In the genomic region with DNA sequence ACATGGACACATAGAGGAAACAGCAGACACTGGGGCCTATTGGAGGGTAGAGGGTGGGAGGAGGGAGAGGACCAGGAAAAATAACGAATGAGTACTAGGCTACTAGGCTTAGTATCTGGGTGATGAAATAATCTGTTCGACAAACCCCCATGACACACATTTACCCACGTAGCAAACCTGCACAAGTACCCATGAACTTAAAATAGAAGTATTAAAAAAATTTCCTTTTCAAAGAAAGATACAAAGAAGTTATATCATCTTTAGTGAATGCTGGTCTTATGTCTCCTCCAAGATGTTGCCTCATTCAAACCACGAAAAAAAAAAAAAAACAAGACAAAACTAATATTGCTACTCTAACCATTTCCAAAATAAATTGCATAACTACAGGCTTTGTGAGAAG, we compare ENCODE assay signal across 19 cellular contexts. TPM values are rescaled to one million over a fixed set of nuclear protein-coding genes. Genes with fewer than 3 reads are reported as not detected.
DNase-seq lines count a peak whose midpoint lies in the region; ATAC-seq and TF ChIP-seq lines count a peak whose summit lies in the region.
"Had no signal": no experiment of that assay in that cellular context is flagged by ENCODE, and none has a peak within 500 bp of the region (broad histone marks: within the 10 kb centered on the region; RNA-seq: fewer than 3 reads in every experiment).

No MANE protein-coding gene starts in this region.

- H3K4me2 ChIP-seq in GM23338, result no peak overlapping the region

- no peak for TF ChIP-seq POLR2A in ovary (IDR thresholded peaks at IDR 0.05)

- H3K27me3 Mint-ChIP-seq in GM23338 (ENCODE audit: insufficient read depth, low read depth, poor library complexity), result peaks cover 2% of the 10 kb centered on the region
- H3K27me3 Mint-ChIP-seq: activated naive CD8-positive, alpha-beta T cell had no signal

- in situ Hi-C loops in astrocyte of the cerebellum (cut with HindIII; ENCODE audit: low sequenced_read_pairs), result no loop called here

- H3K36me3 ChIP-seq in GM23338 (ENCODE audit: insufficient read depth) (peaks cover 11% of the 10 kb centered on the region; the same call in 1 of the 2 replicates), ovary (no peaks in the 10 kb centered on the region)
- H3K36me3 ChIP-seq: colonic mucosa had no signal

- H3K4me3 ChIP-seq in AG09309 (ENCODE audit: control insufficient read depth, low read depth, low read length), result no peak overlapping the region
- H3K4me3 ChIP-seq in GM23338, result no peak overlapping the region
- H3K4me3 ChIP-seq in astrocyte of the cerebellum (ENCODE audit: low read depth, low read length), result no peak overlapping the region
- H3K4me3 ChIP-seq in ovary, result no peak overlapping the region
- H3K4me3 ChIP-seq: colonic mucosa, lung, right lobe of liver had no signal

- H3K4me1 ChIP-seq in GM23338 (ENCODE audit: insufficient read depth) (no peaks in the 10 kb centered on the region; the same call in 1 of the 2 replicates), ovary (ENCODE audit: insufficient read depth) (peaks cover 4% of the 10 kb centered on the region)
- H3K4me1 ChIP-seq: colonic mucosa had no signal

- H3K9me2 ChIP-seq in GM23338 (ENCODE audit: insufficient read depth), result no peaks in the 10 kb centered on the region

- no peak overlapping the region; the same call in 2 of the 3 replicates for H3K4me3 Mint-ChIP-seq in GM23338
- H3K4me3 Mint-ChIP-seq: activated naive CD8-positive, alpha-beta T cell; stimulated activated effector memory CD8-positive, alpha-beta T cell treated with anti-CD3 and anti-CD28 coated beads, Interleukin-12 subunit alpha, Interleukin-12 subunit beta, amount 100 ng/mL, for 72 hours had no signal

- H3K27me3 ChIP-seq in GM23338 (ENCODE audit: insufficient read depth) (no peaks in the 10 kb centered on the region), ovary (no peaks in the 10 kb centered on the region)
- H3K27me3 ChIP-seq: colonic mucosa, right lobe of liver had no signal

- no peak overlapping the region for H2AFZ ChIP-seq in GM23338

- H3K27ac ChIP-seq in GM23338 (ENCODE audit: low read depth), result no peak overlapping the region
- no peak overlapping the region for H3K27ac ChIP-seq in ovary
- H3K27ac ChIP-seq: colonic mucosa, right lobe of liver had no signal

- intact Hi-C loops in ovary (cut with DNase I), result no loop called here

- 46 to 62% (median 58%) methylated on average over 4 of the region's 4 CpGs for WGBS in ovary, 3 donors

- H3K9me3 ChIP-seq in ovary, result no peaks in the 10 kb centered on the region
- H3K9me3 ChIP-seq: colonic mucosa, right lobe of liver had no signal

- DNase-seq in AG09309 (ENCODE audit: low read depth) (peak; percentile 53), GM23338 (ENCODE audit: low spot score) (no peak), astrocyte of the cerebellum (ENCODE audit: low read depth) (peak; percentile 15), foreskin melanocyte (peak; percentile 5), ovary (no peak), NCI-H2227 treated with DMSO at 0.1 percent for 48 hours (lab: John Stamatoyannopoulos, UW) (no peak), NAMALWA (ENCODE audit: low spot score) (no peak)
- DNase-seq: activated CD4-positive, alpha-beta T cell treated with anti-CD3 and anti-CD28 coated beads for 48 hours; activated T-cell treated with anti-CD3 and anti-CD28 coated beads for 4 hours; colonic mucosa; erythroblast; NK-92 treated with Interleukin-12 subunit alpha and Interleukin-12 subunit beta, amount 100 ng/mL, for 24 hours; right lobe of liver; T-helper 9 cell; trophoblast cell had no signal

- peaks cover 24% of the 10 kb centered on the region for H4K20me1 ChIP-seq in GM23338 (replicated peaks; ENCODE audit: insufficient read depth)

- peaks cover 14% of the 10 kb centered on the region for H3K36me3 Mint-ChIP-seq in GM23338 (ENCODE audit: low read depth)

- ATAC-seq in GM23338, result no peak
- ATAC-seq in GM21619 (IDR thresholded peaks at IDR 0.05; ENCODE audit: unreplicated experiment), result no peak
- ATAC-seq: right lobe of liver; stimulated activated effector memory CD8-positive, alpha-beta T cell treated with anti-CD3 and anti-CD28 coated beads, Interleukin-12 subunit alpha, Interleukin-12 subunit beta, amount 100 ng/mL, for 72 hours had no signal

- 0 out of 2 replicates have a peak overlapping the region, but pooled peaks have one; percentile 59 for H3K27ac Mint-ChIP-seq in GM23338
- H3K27ac Mint-ChIP-seq: activated naive CD8-positive, alpha-beta T cell; stimulated activated effector memory CD8-positive, alpha-beta T cell treated with anti-CD3 and anti-CD28 coated beads, Interleukin-12 subunit alpha, Interleukin-12 subunit beta, amount 100 ng/mL, for 72 hours had no signal

- H3K4me1 Mint-ChIP-seq in GM23338, result no peaks in the 10 kb centered on the region

- H3K9me3 Mint-ChIP-seq in GM23338, result no peaks in the 10 kb centered on the region
- H3K9me3 Mint-ChIP-seq: stimulated activated effector memory CD8-positive, alpha-beta T cell treated with anti-CD3 and anti-CD28 coated beads, Interleukin-12 subunit alpha, Interleukin-12 subunit beta, amount 100 ng/mL, for 72 hours had no signal

- no peak for TF ChIP-seq EP300 in ovary (IDR thresholded peaks at IDR 0.05)

- TF ChIP-seq CTCF in AG09309 (IDR thresholded peaks at IDR 0.05; ENCODE audit: control insufficient read depth, insufficient read depth, low read depth, low read length, missing control alignments), result no peak
- no peak for TF ChIP-seq CTCF in GM23338 (conservative IDR thresholded peaks at IDR 0.05; ENCODE audit: low read depth in 2 of 2)
- TF ChIP-seq CTCF in astrocyte of the cerebellum (IDR thresholded peaks at IDR 0.05; ENCODE audit: low read depth, low read length, missing control alignments), result no peak
- no peak for TF ChIP-seq CTCF in ovary (IDR thresholded peaks at IDR 0.05)

- no peaks in the 10 kb centered on the region for H3F3A ChIP-seq in GM23338 (replicated peaks; ENCODE audit: low read depth)

- H3K79me2 ChIP-seq in GM23338 (replicated peaks; ENCODE audit: insufficient read depth), result peaks cover 95% of the 10 kb centered on the region

TF ChIP-seq in GM23338, 12 proteins besides CTCF, POLR2A, EP300 and RAD21:
- TF ChIP-seq EZH2 (IDR thresholded peaks at IDR 0.05; ENCODE audit: low read depth, unreplicated experiment), result no peak

RNA-seq across cellular contexts. Expression of a gene that starts 31.7 kb away (rescaled TPM):
- 62.0 and 63.9 TPM in 2 replicates for total RNA-seq in GM23338 (2014; rRNA removed; shearing (Covaris generic))
- polyA plus RNA-seq in GM23338 (2016; fragmentation: Nextera tagmentation; extraction: Ambion mirVana), result 17.4 and 19.1 TPM in 2 replicates
- total RNA-seq in ovary, result 10 to 100 TPM; 13.7 to 28.4 (median 17.0) TPM
- polyA plus RNA-seq in ovary, result 10 to 100 TPM; 10.4 to 11.8 TPM

RNA-seq across cellular contexts. Expression of a gene that starts 32.2 kb away (rescaled TPM):
- 79.4 and 92.8 TPM in 2 replicates for total RNA-seq in GM23338 (2014; rRNA removed; shearing (Covaris generic))
- polyA plus RNA-seq in GM23338 (2016; fragmentation: Nextera tagmentation; extraction: Ambion mirVana) (86.8 and 87.9 TPM in 2 replicates), ovary (10 to 100 TPM; 27.8 to 28.4 TPM)
- total RNA-seq in ovary, result 10 to 100 TPM; 25.6 to 41.6 (median 34.7) TPM

Comparison
In these comparisons a context has a peak if more than half of its experiments do, and no peak if none do; other contexts are left out.
1. DNase-seq: peak in AG09309 (single experiment), astrocyte of the cerebellum (single experiment) and foreskin melanocyte (single experiment); none in GM23338 (single experiment), ovary (0 of 5), NCI-H2227 treated with DMSO at 0.1 percent for 48 hours (single experiment) and NAMALWA (single experiment).